In genomic region chr2:191013876-191014652, GRCh38 we compare ENCODE assay signal across 8 cellular contexts. TPM values are rescaled to one million over a fixed set of nuclear protein-coding genes. Genes with fewer than 3 reads are reported as not detected.
DNase-seq lines count a peak whose midpoint lies in the region; ATAC-seq and TF ChIP-seq lines count a peak whose summit lies in the region.

Gene STAT1 (minus strand): TSS chr2:191014171. CDS start chr2:191010003, 4,168 bp downstream.

- intact Hi-C loops in naive thymus-derived CD4-positive, alpha-beta T cell (cut with micrococcal nuclease): loop anchor here (1.0 to 5.0 kb wide), 15 partner anchors 8 to 1252 kb away; partner anchors contain the start of genes GLS (in 2 of the 2), MFSD6 (in 2 of the 2), NAB1 (in 2 of the 2) and NABP1 (in 1 of the 2)

- H3K27me3 Mint-ChIP-seq in activated T-cell treated with anti-CD3 and anti-CD28 coated beads, Interleukin-2, amount 50 U/mL, for 72 hours (ENCODE audit: low read depth): no peaks in the 10 kb centered on the region
- no peaks in the 10 kb centered on the region for H3K27me3 Mint-ChIP-seq in naive thymus-derived CD4-positive, alpha-beta T cell
- no peaks in the 10 kb centered on the region for H3K27me3 Mint-ChIP-seq in stimulated activated memory B cell treated with anti-CD40 and anti-IgM and Interleukin-4, amounts not matched to agents 10 μg/mL and 1 μg/mL and 100 μg/mL, for 72 hours

- POLR2A ChIA-PET in naive thymus-derived CD4-positive, alpha-beta T cell (lab: Charles Lee): interaction anchor here (0.7 to 6.6 kb wide), 19 partner anchors 9 to 607 kb away, joined by 3 to 58 read pairs (median 4); partner anchors contain the start of genes GLS and STAT4

- H4K20me1 ChIP-seq in DND-41 (ENCODE audit: insufficient read depth, low read length): no peaks in the 10 kb centered on the region
- no peaks in the 10 kb centered on the region for H4K20me1 ChIP-seq in fibroblast of lung (ENCODE audit: control insufficient read depth, extremely low read depth, insufficient read depth, low read length)

- H3K4me2 ChIP-seq in DND-41 (ENCODE audit: insufficient read depth, low read length): peak within 1 kb of the TSS; percentile 94
- peak within 1 kb of the TSS; percentile 93 for H3K4me2 ChIP-seq in fibroblast of lung (ENCODE audit: extremely low read depth, insufficient read depth, low read length)

- H3K9ac ChIP-seq in DND-41 (ENCODE audit: low read depth, low read length): peak within 1 kb of the TSS; percentile 89
- peak within 1 kb of the TSS; percentile 86 for H3K9ac ChIP-seq in fibroblast of lung (ENCODE audit: insufficient read depth, low read length)

- peaks cover 48% of the 10 kb centered on the region for H3K4me1 Mint-ChIP-seq in activated T-cell treated with anti-CD3 and anti-CD28 coated beads, Interleukin-2, amount 50 U/mL, for 72 hours (ENCODE audit: low read depth)
- H3K4me1 Mint-ChIP-seq in naive thymus-derived CD4-positive, alpha-beta T cell: peaks cover 23 to 51% (median 42%) of the 10 kb centered on the region in 7 donors
- peaks cover 12% of the 10 kb centered on the region for H3K4me1 Mint-ChIP-seq in stimulated activated memory B cell treated with anti-CD40 and anti-IgM and Interleukin-4, amounts not matched to agents 10 μg/mL and 1 μg/mL and 100 μg/mL, for 72 hours

- H3K4me1 ChIP-seq in DND-41 (ENCODE audit: insufficient read depth, low read length): peaks cover 40% of the 10 kb centered on the region
- peaks cover 0 to 25% (median 8%) of the 10 kb centered on the region in 4 donors for H3K4me1 ChIP-seq in Peyer's patch
- peaks cover 7% of the 10 kb centered on the region for H3K4me1 ChIP-seq in fibroblast of lung (ENCODE audit: control insufficient read depth, extremely low read depth, insufficient read depth, low read length)
- H3K4me1 ChIP-seq in naive thymus-derived CD4-positive, alpha-beta T cell (ENCODE audit: control insufficient read depth in 2 of 2, insufficient read depth in 2 of 2, low read length in 2 of 2): peaks cover 41 to 48% of the 10 kb centered on the region in 2 donors

- no peak within 1 kb of the TSS for H3K4me3 Mint-ChIP-seq in activated T-cell treated with anti-CD3 and anti-CD28 coated beads, Interleukin-2, amount 50 U/mL, for 72 hours
- no peak within 1 kb of the TSS for H3K4me3 Mint-ChIP-seq in naive thymus-derived CD4-positive, alpha-beta T cell
- H3K4me3 Mint-ChIP-seq in stimulated activated memory B cell treated with anti-CD40 and anti-IgM and Interleukin-4, amounts not matched to agents 10 μg/mL and 1 μg/mL and 100 μg/mL, for 72 hours: no peak within 1 kb of the TSS

- H3K27me3 ChIP-seq in DND-41 (ENCODE audit: insufficient read depth, low read length, poor library complexity) (no peaks in the 10 kb centered on the region), Peyer's patch (no peaks in the 10 kb centered on the region), fibroblast of lung (ENCODE audit: control insufficient read depth, insufficient read depth, low read length) (no peaks in the 10 kb centered on the region)
- no peaks in the 10 kb centered on the region for H3K27me3 ChIP-seq in naive thymus-derived CD4-positive, alpha-beta T cell (ENCODE audit: control insufficient read depth in 2 of 2, insufficient read depth in 2 of 2, low read length in 2 of 2)

- DNase-seq in DND-41: peak; percentile 96
- peak; percentile 91 for DNase-seq in KG1 (lab: John Stamatoyannopoulos, UW)
- DNase-seq in Peyer's patch: peak; percentile 88 to 96 (median 96)
- DNase-seq in activated T-cell treated with anti-CD3 and anti-CD28 coated beads, Interleukin-2, amount 50 U/mL, for 72 hours: peak; percentile 97 to 99
- peak; percentile 89 to 90 for DNase-seq in fibroblast of lung (ENCODE audit: low read depth in 2 of 2)
- DNase-seq in naive thymus-derived CD4-positive, alpha-beta T cell: peak; percentile 93 to 99 (median 97)

- ATAC-seq in DND-41 (ENCODE audit: insufficient read depth, low read depth) (peak; percentile 95), GM21737 (IDR thresholded peaks at IDR 0.05; ENCODE audit: unreplicated experiment) (peak; percentile 76)
- peak; percentile 82 to 83 for ATAC-seq in activated T-cell treated with anti-CD3 and anti-CD28 coated beads, Interleukin-2, amount 50 U/mL, for 72 hours (replicated peaks in 1 of 2)
- peak; percentile 97 for ATAC-seq in naive thymus-derived CD4-positive, alpha-beta T cell
- ATAC-seq in stimulated activated memory B cell treated with anti-CD40 and anti-IgM and Interleukin-4, amounts not matched to agents 10 μg/mL and 1 μg/mL and 100 μg/mL, for 72 hours: peak; percentile 95

- H3K9me3 ChIP-seq in DND-41 (ENCODE audit: insufficient read depth, low read length, severe bottlenecking) (no peaks in the 10 kb centered on the region), Peyer's patch (no peaks in the 10 kb centered on the region), fibroblast of lung (ENCODE audit: control insufficient read depth, insufficient read depth, low read depth, low read length) (no peaks in the 10 kb centered on the region)
- H3K9me3 ChIP-seq in naive thymus-derived CD4-positive, alpha-beta T cell (ENCODE audit: control insufficient read depth in 2 of 3, low read length in 3 of 3): no peaks in the 10 kb centered on the region

- peak within 1 kb of the TSS; percentile 95 for H3K27ac ChIP-seq in DND-41 (ENCODE audit: low read length)
- peak within 1 kb of the TSS; percentile 87 to 97 (median 94) for H3K27ac ChIP-seq in Peyer's patch
- peak within 1 kb of the TSS; percentile 94 for H3K27ac ChIP-seq in fibroblast of lung (ENCODE audit: insufficient read depth, low read length)
- H3K27ac ChIP-seq in naive thymus-derived CD4-positive, alpha-beta T cell (ENCODE audit: low read depth, low read length): peak within 1 kb of the TSS; percentile 87

- peaks cover 3% of the 10 kb centered on the region in 2 donors for H3K9me3 Mint-ChIP-seq in activated T-cell treated with anti-CD3 and anti-CD28 coated beads, Interleukin-2, amount 50 U/mL, for 72 hours
- peaks cover 0 to 6% (median 0%) of the 10 kb centered on the region in 11 donors for H3K9me3 Mint-ChIP-seq in naive thymus-derived CD4-positive, alpha-beta T cell
- H3K9me3 Mint-ChIP-seq in stimulated activated memory B cell treated with anti-CD40 and anti-IgM and Interleukin-4, amounts not matched to agents 10 μg/mL and 1 μg/mL and 100 μg/mL, for 72 hours: no peaks in the 10 kb centered on the region

- CTCF ChIA-PET in naive thymus-derived CD4-positive, alpha-beta T cell (lab: Charles Lee): interaction anchor here (0.6 to 1.7 kb wide), 6 partner anchors 9 to 481 kb away, joined by 3 to 7 read pairs (median 4); no protein-coding TSS in a partner anchor

- H3K79me2 ChIP-seq in DND-41 (ENCODE audit: insufficient read depth, low read length) (peaks cover 40% of the 10 kb centered on the region), fibroblast of lung (ENCODE audit: control insufficient read depth, insufficient read depth, low read length) (peaks cover 31% of the 10 kb centered on the region)

- H3K4me3 ChIP-seq in DND-41 (ENCODE audit: low read depth in 1 of 2, low read length in 2 of 2) (peak within 1 kb of the TSS; percentile 67 to 96), Peyer's patch (peak within 1 kb of the TSS; percentile 80 to 91 (median 82)), fibroblast of lung (replicated peaks in 1 of 4; ENCODE audit: control extremely low read depth in 1 of 4, insufficient read depth in 1 of 4, low read depth in 3 of 4, low read length in 4 of 4) (peak within 1 kb of the TSS; percentile 80 to 97 (median 92))
- peak within 1 kb of the TSS; percentile 69 for H3K4me3 ChIP-seq in naive thymus-derived CD4-positive, alpha-beta T cell (ENCODE audit: low read length)

- TF ChIP-seq CTCF in DND-41 (IDR thresholded peaks at IDR 0.05; ENCODE audit: borderline replicate concordance, extremely low read depth, low read length, poor library complexity, severe bottlenecking) (no peak), Peyer's patch (IDR thresholded peaks at IDR 0.05) (peak in 3 of 6 experiments; percentile 16 to 45 (median 37)), fibroblast of lung (conservative IDR thresholded peaks at IDR 0.05 in 1 of 2, IDR thresholded peaks at IDR 0.05 in 1 of 2; ENCODE audit: low read depth in 1 of 2, low read length in 2 of 2) (no peak)

- peaks cover 13 to 30% of the 10 kb centered on the region in 2 donors for H3K36me3 Mint-ChIP-seq in activated T-cell treated with anti-CD3 and anti-CD28 coated beads, Interleukin-2, amount 50 U/mL, for 72 hours (ENCODE audit: insufficient read depth in 2 of 2)
- H3K36me3 Mint-ChIP-seq in naive thymus-derived CD4-positive, alpha-beta T cell: peaks cover 6 to 20% (median 14%) of the 10 kb centered on the region in 5 donors
- peaks cover 11% of the 10 kb centered on the region for H3K36me3 Mint-ChIP-seq in stimulated activated memory B cell treated with anti-CD40 and anti-IgM and Interleukin-4, amounts not matched to agents 10 μg/mL and 1 μg/mL and 100 μg/mL, for 72 hours

- peak within 1 kb of the TSS; percentile 88 for H2AFZ ChIP-seq in DND-41 (ENCODE audit: low read depth, low read length)
- H2AFZ ChIP-seq in fibroblast of lung (ENCODE audit: low read length): peak within 1 kb of the TSS; percentile 88

- peaks cover 20% of the 10 kb centered on the region for H3K36me3 ChIP-seq in DND-41 (ENCODE audit: insufficient read depth, low read length)
- H3K36me3 ChIP-seq in Peyer's patch: peaks cover 0 to 4% (median 0%) of the 10 kb centered on the region in 3 donors
- no peaks in the 10 kb centered on the region for H3K36me3 ChIP-seq in fibroblast of lung (ENCODE audit: control insufficient read depth, insufficient read depth, low read length)
- H3K36me3 ChIP-seq in naive thymus-derived CD4-positive, alpha-beta T cell (ENCODE audit: control insufficient read depth in 2 of 3, insufficient read depth in 3 of 3, low read length in 3 of 3): peaks cover 4 to 10% (median 8%) of the 10 kb centered on the region in 3 experiments

- no peak within 1 kb of the TSS for H3K27ac Mint-ChIP-seq in activated T-cell treated with anti-CD3 and anti-CD28 coated beads, Interleukin-2, amount 50 U/mL, for 72 hours
- no peak within 1 kb of the TSS for H3K27ac Mint-ChIP-seq in naive thymus-derived CD4-positive, alpha-beta T cell
- H3K27ac Mint-ChIP-seq in stimulated activated memory B cell treated with anti-CD40 and anti-IgM and Interleukin-4, amounts not matched to agents 10 μg/mL and 1 μg/mL and 100 μg/mL, for 72 hours: no peak within 1 kb of the TSS

- TF ChIP-seq POLR2A in Peyer's patch (IDR thresholded peaks at IDR 0.05): peak; percentile 92

RNA-seq across cellular contexts. Expression of gene STAT1, which starts in this region (rescaled TPM):
- total RNA-seq in Peyer's patch: 100 to 1,000 TPM in 1 of 4 donors, 10 to 100 TPM in 3; 46.5 to 108 (median 67.2) TPM
- total RNA-seq in activated T-cell treated with anti-CD3 and anti-CD28 coated beads, Interleukin-2, amount 50 U/mL, for 72 hours: 100 to 1,000 TPM; 441 to 563 TPM
- total RNA-seq in fibroblast of lung: 101 and 128 TPM in 2 replicates
- polyA plus RNA-seq in fibroblast of lung: 98.2 and 171 TPM in 2 replicates
- polyA plus RNA-seq in fibroblast of lung (2012): 80.8 and 140 TPM in 2 replicates
- 90.7 and 129 TPM in 2 replicates for polyA minus RNA-seq in fibroblast of lung (ENCODE audit: low replicate concordance)
- 1,000 to 10,000 TPM in 1 of 5 experiments, 10 to 100 TPM in 4; 74.1 to 1,177 (median 89.6) TPM for total RNA-seq in naive thymus-derived CD4-positive, alpha-beta T cell
- polyA plus RNA-seq in naive thymus-derived CD4-positive, alpha-beta T cell: 100 to 1,000 TPM; 221 to 244 TPM

Comparison
In these comparisons a context has a peak if more than half of its experiments do, and no peak if none do; other contexts are left out.
1. Peak in every context shown above with its lines: DNase-seq, ATAC-seq, H3K4me3 ChIP-seq and H3K27ac ChIP-seq.